Comparison of ENCODE assay signal across 25 cellular contexts in genomic region chr6:12298995-12299394, GRCh38. TPM values are rescaled to one million over a fixed set of nuclear protein-coding genes. Genes with fewer than 3 reads are reported as not detected.
"Had no signal": no experiment of that assay in that cellular context is flagged by ENCODE, and none has a peak within 500 bp of the region (broad histone marks: within the 10 kb centered on the region; RNA-seq: fewer than 3 reads in every experiment).

No MANE protein-coding gene starts in this region.

- H3K27ac ChIP-seq: body of pancreas had no signal

- H3K36me3 ChIP-seq: ascending aorta had no signal

- H3K4me3 ChIP-seq: ascending aorta, body of pancreas had no signal

- DNase-seq: activated CD4-positive, alpha-beta T cell treated with anti-CD3 and anti-CD28 coated beads for 1 hour; activated CD4-positive, alpha-beta T cell treated with anti-CD3 and anti-CD28 coated beads, Interleukin-2, amount 10 ng/mL, durations not matched to agents 24 days and 14 days; activated CD4-positive, alpha-beta T cell treated with anti-CD3 and anti-CD28 coated beads, Interleukin-2, amount 50 U/mL, for 48 hours; activated CD8-positive, alpha-beta memory T cell treated with anti-CD3 and anti-CD28 coated beads, Interleukin-2, amount 10 ng/mL, durations not matched to agents 7 days and 5 days; activated effector memory CD4-positive, alpha-beta T cell treated with anti-CD3 and anti-CD28 coated beads, Interleukin-2, amount 50 U/mL, for 16 hours; activated naive CD4-positive, alpha-beta T cell treated with Interleukin-2 at 50 U/mL for 16 hours; activated naive CD8-positive, alpha-beta T cell treated with anti-CD3 and anti-CD28 coated beads, Interleukin-2, amount 50 U/mL, for 24 hours; activated T-cell treated with anti-CD3 and anti-CD28 coated beads, Interleukin-2, amount 50 U/mL, for 24 hours; amniotic stem cell; body of pancreas; KG1; NCI-H1092 treated with DMSO at 0.1 percent for 48 hours; NCI-H1417 treated with DMSO at 0.1 percent for 48 hours; NCI-H1694; NCI-H2029 treated with DMSO at 0.1 percent for 48 hours; NCI-H526; NCI-H82; Right ventricle myocardium superior; RPMI8226 had no signal

- H3K27me3 ChIP-seq: ascending aorta, body of pancreas had no signal

- H3K9me3 ChIP-seq: ascending aorta, body of pancreas had no signal

- ATAC-seq: activated CD8-positive, alpha-beta memory T cell treated with anti-CD3 and anti-CD28 coated beads, Interleukin-2, amount 10 ng/mL, durations not matched to agents 7 days and 5 days; activated naive CD4-positive, alpha-beta T cell treated with anti-CD3 and anti-CD28 coated beads, Interleukin-2, amount 50 U/mL, for 72 hours; activated naive CD8-positive, alpha-beta T cell treated with anti-CD3 and anti-CD28 coated beads, Interleukin-2, amount 50 U/mL, for 24 hours; body of pancreas; WTC11 had no signal

RNA-seq across cellular contexts. Expression of gene EDN1, which starts 8.8 kb away (rescaled TPM):
- total RNA-seq: activated CD8-positive, alpha-beta memory T cell treated with anti-CD3 and anti-CD28 coated beads, Interleukin-2, amount 10 ng/mL, durations not matched to agents 7 days and 5 days; OCI-LY7; SK-MEL-5 had no signal
- polyA plus RNA-seq: IgD-negative memory B cell had no signal
